ENCODE assay signal across 21 cellular contexts in genomic region chr3:14962762-14963161, GRCh38. TPM values are rescaled to one million over a fixed set of nuclear protein-coding genes. Genes with fewer than 3 reads are reported as not detected.
DNase-seq lines count a peak whose midpoint lies in the region; TF ChIP-seq lines count a peak whose summit lies in the region.
"Had no signal": no experiment of that assay in that cellular context is flagged by ENCODE, and none has a peak within 500 bp of the region (broad histone marks: within the 10 kb centered on the region; RNA-seq: fewer than 3 reads in every experiment).

No MANE protein-coding gene starts in this region.

- H2AFZ ChIP-seq in mammary epithelial cell (ENCODE audit: low read depth, low read length): no peak overlapping the region

- no peak overlapping the region for H3K27ac ChIP-seq in mammary epithelial cell (ENCODE audit: insufficient read depth, low read depth, low read length)
- H3K27ac ChIP-seq in ovary: no peak overlapping the region
- H3K27ac ChIP-seq: KMS-11, thyroid gland had no signal

- H3K9ac ChIP-seq in mammary epithelial cell (ENCODE audit: insufficient read depth, low read length): no peak overlapping the region
- H3K9ac ChIP-seq: KMS-11 had no signal

- H3K9me3 Mint-ChIP-seq in MCF 10A (ENCODE audit: unreplicated experiment): peaks cover 8% of the 10 kb centered on the region
- H3K9me3 Mint-ChIP-seq: CD4-positive, alpha-beta T cell had no signal

- no TSS peak for BruUV-seq in mammary epithelial cell (replicated peaks; lab: Mats Ljungman, UMichigan)
- no TSS peak for BruUV-seq in MCF 10A (replicated peaks; lab: Mats Ljungman, UMichigan)

- H3K4me2 ChIP-seq in mammary epithelial cell (ENCODE audit: insufficient read depth, low read depth, low read length): no peak overlapping the region
- H3K4me2 ChIP-seq: KMS-11 had no signal

- H3K4me1 ChIP-seq in mammary epithelial cell (ENCODE audit: insufficient read depth, low read length) (peaks cover 4% of the 10 kb centered on the region), ovary (ENCODE audit: insufficient read depth) (peaks cover 7% of the 10 kb centered on the region)

- peaks cover 4% of the 10 kb centered on the region for H3K4me1 Mint-ChIP-seq in MCF 10A (ENCODE audit: insufficient read depth, unreplicated experiment)

- no peaks in the 10 kb centered on the region for H3K27me3 ChIP-seq in mammary epithelial cell (ENCODE audit: insufficient read depth, low read length)
- H3K27me3 ChIP-seq in ovary: no peaks in the 10 kb centered on the region
- H3K27me3 ChIP-seq: thyroid gland had no signal

- H3K9me3 ChIP-seq in mammary epithelial cell (replicated peaks; ENCODE audit: insufficient read depth, low read length): no peaks in the 10 kb centered on the region
- no peaks in the 10 kb centered on the region for H3K9me3 ChIP-seq in ovary
- H3K9me3 ChIP-seq: thyroid gland had no signal

- H3K36me3 ChIP-seq in mammary epithelial cell (ENCODE audit: insufficient read depth, low read length) (peaks cover 3% of the 10 kb centered on the region), ovary (no peaks in the 10 kb centered on the region)
- H3K36me3 ChIP-seq: thyroid gland had no signal

- peak; percentile 52 for DNase-seq in mammary epithelial cell
- DNase-seq in MCF 10A (ENCODE audit: unreplicated experiment): no peak
- peak; percentile 1 for DNase-seq in T1000 (lab: John Stamatoyannopoulos, UW)
- DNase-seq in fibroblast of the aortic adventitia (ENCODE audit: low read depth): peak; percentile 19
- no peak for DNase-seq in NCI-H1930 (lab: John Stamatoyannopoulos, UW)
- no peak for DNase-seq in NCI-H446 treated with DMSO at 0.1 percent for 48 hours (lab: John Stamatoyannopoulos, UW)
- DNase-seq in ovary: no peak
- DNase-seq in stimulated activated CD4-positive, alpha-beta T cell treated with anti-CD3 and anti-CD28 coated beads, Interleukin-15, amount 100 ng/mL, for 24 hours: no peak
- DNase-seq: activated CD4-positive, alpha-beta T cell treated with anti-CD3 and anti-CD28 coated beads, Interleukin-2, amount 10 ng/mL, durations not matched to agents 7 days and 5 days; activated CD8-positive, alpha-beta memory T cell treated with anti-CD3 and anti-CD28 coated beads, Interleukin-2, amount 50 U/mL, for 48 hours; activated effector memory CD4-positive, alpha-beta T cell treated with anti-CD3 and anti-CD28 coated beads, Interleukin-2, amount 50 U/mL, for 16 hours; anterior cingulate cortex; CD4-positive, alpha-beta T cell; foreskin melanocyte; H9; midbrain; NCI-H1105 treated with DMSO at 0.1 percent for 48 hours; NCI-H2171; stimulated activated CD4-positive, alpha-beta T cell treated with anti-CD3 and anti-CD28 coated beads, Interleukin-12 subunit alpha, Interleukin-12 subunit beta, amount 100 ng/mL, for 4 hours; thyroid gland had no signal

- no peaks in the 10 kb centered on the region for H3K27me3 Mint-ChIP-seq in MCF 10A (ENCODE audit: insufficient read depth, unreplicated experiment)
- H3K27me3 Mint-ChIP-seq: activated CD4-positive, alpha-beta T cell treated with anti-CD3 and anti-CD28 coated beads, Interleukin-2, amount 10 ng/mL, durations not matched to agents 7 days and 5 days; CD4-positive, alpha-beta T cell had no signal

- H3K4me3 Mint-ChIP-seq in MCF 10A (ENCODE audit: unreplicated experiment): no peak overlapping the region
- H3K4me3 Mint-ChIP-seq: activated CD4-positive, alpha-beta T cell treated with anti-CD3 and anti-CD28 coated beads, Interleukin-2, amount 10 ng/mL, durations not matched to agents 7 days and 5 days; CD4-positive, alpha-beta T cell; H9 had no signal

- POLR2A ChIA-PET in MCF 10A (lab: Yijun Ruan, JAX): no interaction called here

- CTCF ChIA-PET in mammary epithelial cell (lab: Charles Lee; ENCODE audit: low non-redundant PET) (no interaction called here), MCF 10A (lab: Yijun Ruan, JAX) (no interaction called here)

- TF ChIP-seq EP300 in ovary (IDR thresholded peaks at IDR 0.05): no peak

- dilution Hi-C loops in mammary epithelial cell (cut with HindIII; ENCODE audit: low sequenced_read_pairs): no loop called here

- in situ Hi-C loops in mammary epithelial cell (cut with MboI; ENCODE audit: low sequenced_read_pairs in 2 of 2): no loop called here

- H3K27ac Mint-ChIP-seq in MCF 10A (ENCODE audit: low read depth, unreplicated experiment): no peak overlapping the region
- H3K27ac Mint-ChIP-seq: activated CD4-positive, alpha-beta T cell treated with anti-CD3 and anti-CD28 coated beads, Interleukin-2, amount 10 ng/mL, durations not matched to agents 7 days and 5 days; CD4-positive, alpha-beta T cell; H9 had no signal

- peaks cover 74% of the 10 kb centered on the region for H3K79me2 ChIP-seq in mammary epithelial cell (ENCODE audit: insufficient read depth, low read length)

- no peaks in the 10 kb centered on the region for H4K20me1 ChIP-seq in mammary epithelial cell (ENCODE audit: insufficient read depth, low read length)

- intact Hi-C loops in mammary epithelial cell (cut with micrococcal nuclease): no loop called here
- intact Hi-C loops in MCF 10A (cut with micrococcal nuclease): no loop called here
- intact Hi-C loops in ovary (cut with DNase I): no loop called here

- no peak overlapping the region for H3K4me3 ChIP-seq in mammary epithelial cell (replicated peaks in 1 of 3; ENCODE audit: insufficient read depth in 1 of 3, low read depth in 2 of 3, low read length in 3 of 3)
- no peak overlapping the region for H3K4me3 ChIP-seq in fibroblast of the aortic adventitia (ENCODE audit: low read depth, low read length)
- no peak overlapping the region for H3K4me3 ChIP-seq in ovary
- H3K4me3 ChIP-seq: thyroid gland had no signal

- 94% methylated on average over 5 of the region's 5 CpGs for WGBS in mammary epithelial cell (ENCODE audit: low coverage, missing lambda C conversion rate)
- 97 to 98% (median 98%) methylated on average over 5 of the region's 5 CpGs for WGBS in ovary, 3 donors

- TF ChIP-seq POLR2A in ovary (IDR thresholded peaks at IDR 0.05): no peak

- no peak for TF ChIP-seq CTCF in mammary epithelial cell (conservative IDR thresholded peaks at IDR 0.05 in 1 of 2, IDR thresholded peaks at IDR 0.05 in 1 of 2; ENCODE audit: extremely low read depth in 1 of 2, insufficient read depth in 1 of 2, low read depth in 1 of 2, low read length in 2 of 2)
- TF ChIP-seq CTCF in MCF 10A (IDR thresholded peaks at IDR 0.05; ENCODE audit: unreplicated experiment): no peak
- no peak for TF ChIP-seq CTCF in fibroblast of the aortic adventitia (IDR thresholded peaks at IDR 0.05; ENCODE audit: insufficient read depth, low read length)
- TF ChIP-seq CTCF in ovary (IDR thresholded peaks at IDR 0.05): no peak

- H3K36me3 Mint-ChIP-seq in MCF 10A (ENCODE audit: insufficient read depth, unreplicated experiment): peaks cover 21% of the 10 kb centered on the region

RNA-seq across cellular contexts. Expression of gene NR2C2, which starts 15.4 kb away (rescaled TPM):
- total RNA-seq in mammary epithelial cell: 10 to 100 TPM; 27.0 to 32.7 TPM
- polyA plus RNA-seq in mammary epithelial cell: 12.0 TPM
- polyA minus RNA-seq in mammary epithelial cell: 31.9 TPM
- 42.4 and 45.2 TPM in 2 replicates for total RNA-seq in MCF 10A (2022)
- 13.0 and 33.8 TPM in 2 replicates for total RNA-seq in fibroblast of the aortic adventitia (ENCODE audit: low replicate concordance)
- 10 to 100 TPM; 21.8 to 56.7 (median 44.8) TPM for total RNA-seq in ovary
- polyA plus RNA-seq in ovary: 10 to 100 TPM; 11.4 to 23.2 TPM

Comparison
In these comparisons a context has a peak if more than half of its experiments do, and no peak if none do; other contexts are left out.
1. DNase-seq: peak in mammary epithelial cell (single experiment), T1000 (single experiment) and fibroblast of the aortic adventitia (single experiment); none in MCF 10A (single experiment), NCI-H1930 (0 of 2), NCI-H446 treated with DMSO at 0.1 percent for 48 hours (single experiment), ovary (0 of 5) and stimulated activated CD4-positive, alpha-beta T cell treated with anti-CD3 and anti-CD28 coated beads, Interleukin-15, amount 100 ng/mL, for 24 hours (single experiment).